13 cellular contexts compared by ENCODE assay signal in genomic region chr3:38150780-38151528, GRCh38. TPM values are rescaled to one million over a fixed set of nuclear protein-coding genes. Genes with fewer than 3 reads are reported as not detected.
DNase-seq lines count a peak whose midpoint lies in the region; ATAC-seq and TF ChIP-seq lines count a peak whose summit lies in the region.
"Had no signal": no experiment of that assay in that cellular context is flagged by ENCODE, and none has a peak within 500 bp of the region (broad histone marks: within the 10 kb centered on the region; RNA-seq: fewer than 3 reads in every experiment).

No MANE protein-coding gene starts in this region.

- H3K4me3 Mint-ChIP-seq in activated CD8-positive, alpha-beta memory T cell treated with anti-CD3 and anti-CD28 coated beads, Interleukin-2, amount 10 ng/mL, durations not matched to agents 7 days and 5 days = no peak overlapping the region
- H3K4me3 Mint-ChIP-seq in stimulated activated naive B cell treated with anti-CD40 and anti-IgM and Interleukin-4, amounts not matched to agents 10 μg/mL and 1 μg/mL and 100 μg/mL, for 72 hours = no peak overlapping the region
- H3K4me3 Mint-ChIP-seq: activated T-cell treated with anti-CD3 and anti-CD28 coated beads, Interleukin-2, amount 50 U/mL, for 24 hours; nephron had no signal

- H3K9me3 Mint-ChIP-seq in activated CD8-positive, alpha-beta memory T cell treated with anti-CD3 and anti-CD28 coated beads, Interleukin-2, amount 10 ng/mL, durations not matched to agents 7 days and 5 days (ENCODE audit: low read depth) = peaks cover 7% of the 10 kb centered on the region
- peaks cover 11% of the 10 kb centered on the region in 2 donors for H3K9me3 Mint-ChIP-seq in stimulated activated naive B cell treated with anti-CD40 and anti-IgM and Interleukin-4, amounts not matched to agents 10 μg/mL and 1 μg/mL and 100 μg/mL, for 72 hours

- H3K27ac Mint-ChIP-seq in activated CD8-positive, alpha-beta memory T cell treated with anti-CD3 and anti-CD28 coated beads, Interleukin-2, amount 10 ng/mL, durations not matched to agents 7 days and 5 days = peak overlapping the region; percentile 79
- peak overlapping the region; percentile 26 for H3K27ac Mint-ChIP-seq in stimulated activated naive B cell treated with anti-CD40 and anti-IgM and Interleukin-4, amounts not matched to agents 10 μg/mL and 1 μg/mL and 100 μg/mL, for 72 hours
- H3K27ac Mint-ChIP-seq: activated T-cell treated with anti-CD3 and anti-CD28 coated beads, Interleukin-2, amount 50 U/mL, for 24 hours; nephron had no signal

- no peak for TF ChIP-seq CTCF in RWPE1 (conservative IDR thresholded peaks at IDR 0.05; ENCODE audit: low read depth)
- peak in 1 of 6 experiments; percentile 37 for TF ChIP-seq CTCF in esophagus squamous epithelium (IDR thresholded peaks at IDR 0.05)
- TF ChIP-seq CTCF in body of pancreas (IDR thresholded peaks at IDR 0.05) = no peak

- H3K27me3 Mint-ChIP-seq in activated CD8-positive, alpha-beta memory T cell treated with anti-CD3 and anti-CD28 coated beads, Interleukin-2, amount 10 ng/mL, durations not matched to agents 7 days and 5 days = no peaks in the 10 kb centered on the region
- no peaks in the 10 kb centered on the region for H3K27me3 Mint-ChIP-seq in stimulated activated naive B cell treated with anti-CD40 and anti-IgM and Interleukin-4, amounts not matched to agents 10 μg/mL and 1 μg/mL and 100 μg/mL, for 72 hours
- H3K27me3 Mint-ChIP-seq: activated T-cell treated with anti-CD3 and anti-CD28 coated beads, Interleukin-2, amount 50 U/mL, for 24 hours had no signal

- 83% methylated on average over 3 of the region's 3 CpGs for WGBS in esophagus squamous epithelium, 2 donors
- WGBS in body of pancreas, 2 donors = 76 to 81% methylated on average over 3 of the region's 3 CpGs

- peaks cover 13% of the 10 kb centered on the region for H3K36me3 Mint-ChIP-seq in activated CD8-positive, alpha-beta memory T cell treated with anti-CD3 and anti-CD28 coated beads, Interleukin-2, amount 10 ng/mL, durations not matched to agents 7 days and 5 days
- H3K36me3 Mint-ChIP-seq in stimulated activated naive B cell treated with anti-CD40 and anti-IgM and Interleukin-4, amounts not matched to agents 10 μg/mL and 1 μg/mL and 100 μg/mL, for 72 hours = peaks cover 6 to 7% of the 10 kb centered on the region in 2 donors

- intact Hi-C loops in esophagus squamous epithelium (cut with DNase I) = no loop called here
- intact Hi-C loops in body of pancreas (cut with DNase I) = no loop called here

- DNase-seq in activated CD8-positive, alpha-beta memory T cell treated with anti-CD3 and anti-CD28 coated beads, Interleukin-2, amount 10 ng/mL, durations not matched to agents 7 days and 5 days = peak; percentile 40
- no peak for DNase-seq in activated CD8-positive, alpha-beta memory T cell treated with anti-CD3 and anti-CD28 coated beads for 24 hours
- no peak for DNase-seq in RWPE1 (ENCODE audit: low spot score)
- DNase-seq in esophagus squamous epithelium (lab: John Stamatoyannopoulos, UW) = no peak
- DNase-seq in stimulated activated naive B cell treated with anti-CD40 and anti-IgM and Interleukin-4, amounts not matched to agents 10 μg/mL and 1 μg/mL and 100 μg/mL, for 72 hours = no peak
- DNase-seq in NCI-H2081 (lab: John Stamatoyannopoulos, UW) = no peak
- DNase-seq in body of pancreas = no peak
- DNase-seq in GM19240 (ENCODE audit: insufficient read length, low spot score) = no peak
- DNase-seq: activated T-cell treated with anti-CD3 and anti-CD28 coated beads, Interleukin-2, amount 50 U/mL, for 24 hours; colonic mucosa; KBM-7; NCI-H510A had no signal

- ATAC-seq in activated CD8-positive, alpha-beta memory T cell treated with anti-CD3 and anti-CD28 coated beads, Interleukin-2, amount 10 ng/mL, durations not matched to agents 7 days and 5 days = no peak
- no peak for ATAC-seq in stimulated activated naive B cell treated with anti-CD40 and anti-IgM and Interleukin-4, amounts not matched to agents 10 μg/mL and 1 μg/mL and 100 μg/mL, for 72 hours (replicated peaks)
- no peak for ATAC-seq in body of pancreas

- CTCF ChIA-PET in activated CD8-positive, alpha-beta memory T cell treated with anti-CD3 and anti-CD28 coated beads, Interleukin-2, amount 10 ng/mL, durations not matched to agents 7 days and 5 days (lab: Charles Lee) = interaction anchor here (1.1 to 5.5 kb wide), 2 partner anchors 13 to 33 kb away, joined by 3 to 41 read pairs; partner anchors contain the start of gene OXSR1
- CTCF ChIA-PET in RWPE1 (lab: Yijun Ruan, JAX) = interaction anchor here (0.5 kb wide), 1 partner anchor 20 kb away, joined by 3 read pairs; no protein-coding TSS in a partner anchor

- H3K36me3 ChIP-seq in esophagus squamous epithelium = no peaks in the 10 kb centered on the region
- H3K36me3 ChIP-seq in body of pancreas (replicated peaks in 1 of 2; ENCODE audit: insufficient read depth in 1 of 2, low read depth in 2 of 2) = no peaks in the 10 kb centered on the region
- H3K36me3 ChIP-seq: colonic mucosa had no signal

- H3K27ac ChIP-seq in RWPE1 = peak overlapping the region; percentile 56; the same call in 1 of the 2 replicates
- peak overlapping the region; percentile 53 to 89 (median 76) for H3K27ac ChIP-seq in esophagus squamous epithelium
- no peak overlapping the region for H3K27ac ChIP-seq in body of pancreas
- H3K27ac ChIP-seq: colonic mucosa had no signal

- TF ChIP-seq POLR2A in esophagus squamous epithelium (IDR thresholded peaks at IDR 0.05) (no peak), body of pancreas (IDR thresholded peaks at IDR 0.05) (no peak)

- H3K9me3 ChIP-seq in esophagus squamous epithelium (peaks cover 0 to 2% (median 0%) of the 10 kb centered on the region in 3 donors), body of pancreas (no peaks in the 10 kb centered on the region)
- H3K9me3 ChIP-seq: colonic mucosa had no signal

- H3K4me3 ChIP-seq in esophagus squamous epithelium (no peak overlapping the region), body of pancreas (no peak overlapping the region)
- H3K4me3 ChIP-seq: colonic mucosa had no signal

- H3K4me1 ChIP-seq in esophagus squamous epithelium (peaks cover 4 to 61% (median 4%) of the 10 kb centered on the region in 3 donors), body of pancreas (no peaks in the 10 kb centered on the region)
- H3K4me1 ChIP-seq: colonic mucosa had no signal

- H3K27me3 ChIP-seq in esophagus squamous epithelium = no peaks in the 10 kb centered on the region
- no peaks in the 10 kb centered on the region for H3K27me3 ChIP-seq in body of pancreas
- H3K27me3 ChIP-seq: colonic mucosa had no signal

- peaks cover 48% of the 10 kb centered on the region for H3K4me1 Mint-ChIP-seq in activated CD8-positive, alpha-beta memory T cell treated with anti-CD3 and anti-CD28 coated beads, Interleukin-2, amount 10 ng/mL, durations not matched to agents 7 days and 5 days
- H3K4me1 Mint-ChIP-seq in stimulated activated naive B cell treated with anti-CD40 and anti-IgM and Interleukin-4, amounts not matched to agents 10 μg/mL and 1 μg/mL and 100 μg/mL, for 72 hours = peaks cover 34 to 53% of the 10 kb centered on the region in 2 donors
- H3K4me1 Mint-ChIP-seq: nephron had no signal

- POLR2A ChIA-PET in RWPE1 (lab: Yijun Ruan, JAX; ENCODE audit: low non-redundant PET) = no interaction called here

RNA-seq across cellular contexts. Expression of gene MYD88, which starts 12.5 kb away (rescaled TPM):
- 10 to 100 TPM; 69.3 to 70.3 TPM for total RNA-seq in activated CD8-positive, alpha-beta memory T cell treated with anti-CD3 and anti-CD28 coated beads, Interleukin-2, amount 10 ng/mL, durations not matched to agents 7 days and 5 days
- 10 to 100 TPM; 42.5 to 77.1 (median 60.2) TPM for total RNA-seq in esophagus squamous epithelium
- total RNA-seq in body of pancreas = 10 to 100 TPM; 11.9 to 33.3 TPM

RNA-seq across cellular contexts. Expression of gene ACAA1, which starts 14.0 kb away (rescaled TPM):
- total RNA-seq in activated CD8-positive, alpha-beta memory T cell treated with anti-CD3 and anti-CD28 coated beads, Interleukin-2, amount 10 ng/mL, durations not matched to agents 7 days and 5 days = 10 to 100 TPM; 91.3 to 91.7 TPM
- total RNA-seq in esophagus squamous epithelium (10 to 100 TPM; 63.5 to 75.2 (median 68.7) TPM), body of pancreas (10 to 100 TPM; 91.8 to 92.6 TPM)

RNA-seq across cellular contexts. Expression of gene OXSR1, which starts 14.4 kb away (rescaled TPM):
- 10 to 100 TPM; 47.8 to 56.3 TPM for total RNA-seq in activated CD8-positive, alpha-beta memory T cell treated with anti-CD3 and anti-CD28 coated beads, Interleukin-2, amount 10 ng/mL, durations not matched to agents 7 days and 5 days
- 10 to 100 TPM; 28.8 to 48.2 (median 37.6) TPM for total RNA-seq in esophagus squamous epithelium
- 10 to 100 TPM; 16.1 to 23.7 TPM for total RNA-seq in body of pancreas

Comparison
In these comparisons a context has a peak if more than half of its experiments do, and no peak if none do; other contexts are left out.
1. H3K27ac ChIP-seq: peak in RWPE1 (single experiment) and esophagus squamous epithelium (4 of 4); none in body of pancreas (0 of 4).